28 cellular contexts compared by ENCODE assay signal in the genomic region with DNA sequence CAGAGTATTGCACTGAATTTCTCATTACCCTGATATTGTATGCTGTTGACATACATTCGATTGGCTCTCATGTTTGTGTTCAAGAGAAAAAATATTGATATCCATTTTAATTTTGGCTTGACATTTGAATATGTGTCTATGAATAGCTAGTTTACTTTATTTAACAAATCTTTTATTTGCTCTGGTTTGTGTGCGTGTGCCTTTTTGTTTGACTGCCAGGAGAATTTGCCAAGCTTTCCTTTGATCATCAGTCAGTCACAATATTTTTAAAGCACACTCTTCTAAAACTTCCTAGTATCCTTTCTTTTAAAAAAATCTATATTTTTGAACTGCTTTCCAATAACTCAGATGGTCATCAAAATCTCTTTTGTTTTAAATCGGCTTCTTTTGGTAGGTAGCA.
"Had no signal": no experiment of that assay in that cellular context is flagged by ENCODE, and none has a peak within 500 bp of the region (broad histone marks: within the 10 kb centered on the region; RNA-seq: fewer than 3 reads in every experiment).

No MANE protein-coding gene starts in this region.

- H3K27ac ChIP-seq: KMS-11, PC-9, RWPE1, SJCRH30, SK-N-MC had no signal

- H3K4me3 ChIP-seq: MG63, PC-9, SJCRH30, SK-N-MC had no signal

- DNase-seq: Karpas-422, MG63, NCI-H1048, NCI-H1092 treated with DMSO at 0.1 percent for 48 hours, NCI-H1105 treated with DMSO at 0.1 percent for 48 hours, NCI-H1417, NCI-H1436, NCI-H146, NCI-H1694, NCI-H187, NCI-H1930, NCI-H2029 treated with DMSO at 0.1 percent for 48 hours, NCI-H2081 treated with DMSO at 0.1 percent for 48 hours, NCI-H2107, NCI-H2171, NCI-H226, NCI-H446 treated with DMSO at 0.1 percent for 48 hours, NCI-H510A, NCI-H526 treated with DMSO at 0.1 percent for 48 hours, NCI-H774, PC-9, SHP77, SIG-M5, SJCRH30, T-cell had no signal

- H3K4me1 ChIP-seq: SJCRH30 had no signal

- H3K27me3 ChIP-seq: MG63, SJCRH30 had no signal

- H3K4me2 ChIP-seq: KMS-11, PC-9 had no signal

- H3K9me3 ChIP-seq: MG63, SJCRH30 had no signal

- H2AFZ ChIP-seq: PC-9 had no signal

- H3K36me3 ChIP-seq: MG63, SJCRH30 had no signal
